Comparison of ENCODE assay signal across 14 cellular contexts in genomic region chr2:205984381-205984780, GRCh38.
DNase-seq lines count a peak whose midpoint lies in the region; ATAC-seq and TF ChIP-seq lines count a peak whose summit lies in the region.
"Had no signal": no experiment of that assay in that cellular context is flagged by ENCODE, and none has a peak within 500 bp of the region (broad histone marks: within the 10 kb centered on the region; RNA-seq: fewer than 3 reads in every experiment).

No MANE protein-coding gene starts in this region.

- peak; percentile 80 for ATAC-seq in activated CD8-positive, alpha-beta memory T cell treated with anti-CD3 and anti-CD28 coated beads, Interleukin-2, amount 10 ng/mL, durations not matched to agents 7 days and 5 days
- ATAC-seq in GM21529 (IDR thresholded peaks at IDR 0.05; ENCODE audit: unreplicated experiment) (peak; percentile 80), HG03135 (IDR thresholded peaks at IDR 0.05; ENCODE audit: unreplicated experiment) (peak; percentile 70), HG03565 (IDR thresholded peaks at IDR 0.05; ENCODE audit: unreplicated experiment) (no peak)
- ATAC-seq: sciatic nerve had no signal

- no peaks in the 10 kb centered on the region for H3K9me3 Mint-ChIP-seq in activated CD8-positive, alpha-beta memory T cell treated with anti-CD3 and anti-CD28 coated beads, Interleukin-2, amount 10 ng/mL, durations not matched to agents 7 days and 5 days (ENCODE audit: low read depth)
- H3K9me3 Mint-ChIP-seq: activated naive CD8-positive, alpha-beta T cell treated with anti-CD3 and anti-CD28 coated beads, Interleukin-2, amount 10 ng/mL, durations not matched to agents 7 days and 5 days; dendritic cell treated with granulocyte-macrophage colony-stimulating factor and Interleukin-4, amounts not matched to agents 40 ng/mL and 50 ng/mL, for 4 days had no signal

- H3K36me3 Mint-ChIP-seq in activated CD8-positive, alpha-beta memory T cell treated with anti-CD3 and anti-CD28 coated beads, Interleukin-2, amount 10 ng/mL, durations not matched to agents 7 days and 5 days = no peaks in the 10 kb centered on the region
- H3K36me3 Mint-ChIP-seq: activated naive CD8-positive, alpha-beta T cell treated with anti-CD3 and anti-CD28 coated beads, Interleukin-2, amount 10 ng/mL, durations not matched to agents 7 days and 5 days had no signal

- H3K27me3 Mint-ChIP-seq in activated CD8-positive, alpha-beta memory T cell treated with anti-CD3 and anti-CD28 coated beads, Interleukin-2, amount 10 ng/mL, durations not matched to agents 7 days and 5 days = no peaks in the 10 kb centered on the region
- H3K27me3 Mint-ChIP-seq: activated naive CD8-positive, alpha-beta T cell treated with anti-CD3 and anti-CD28 coated beads, Interleukin-2, amount 10 ng/mL, durations not matched to agents 7 days and 5 days; dendritic cell treated with granulocyte-macrophage colony-stimulating factor and Interleukin-4, amounts not matched to agents 40 ng/mL and 50 ng/mL, for 4 days had no signal

- no peaks in the 10 kb centered on the region for H4K20me1 ChIP-seq in osteoblast (ENCODE audit: insufficient read depth, low read length)

- peak overlapping the region; percentile 35 for H3K4me3 ChIP-seq in osteoblast (ENCODE audit: insufficient read depth, low read length)
- H3K4me3 ChIP-seq: suprapubic skin had no signal

- H3K4me1 Mint-ChIP-seq in activated CD8-positive, alpha-beta memory T cell treated with anti-CD3 and anti-CD28 coated beads, Interleukin-2, amount 10 ng/mL, durations not matched to agents 7 days and 5 days = peaks cover 5% of the 10 kb centered on the region

- no peak overlapping the region for H3K27ac ChIP-seq in osteoblast (ENCODE audit: low read depth, low read length)
- H3K27ac ChIP-seq: suprapubic skin had no signal

- H3K9me3 ChIP-seq in osteoblast (ENCODE audit: low read depth, low read length) = no peaks in the 10 kb centered on the region
- H3K9me3 ChIP-seq: suprapubic skin had no signal

- peak overlapping the region; percentile 68 for H3K4me3 Mint-ChIP-seq in activated CD8-positive, alpha-beta memory T cell treated with anti-CD3 and anti-CD28 coated beads, Interleukin-2, amount 10 ng/mL, durations not matched to agents 7 days and 5 days
- H3K4me3 Mint-ChIP-seq: activated naive CD8-positive, alpha-beta T cell treated with anti-CD3 and anti-CD28 coated beads, Interleukin-2, amount 10 ng/mL, durations not matched to agents 7 days and 5 days; dendritic cell treated with granulocyte-macrophage colony-stimulating factor and Interleukin-4, amounts not matched to agents 40 ng/mL and 50 ng/mL, for 4 days had no signal

- peak; percentile 47 for DNase-seq in activated CD8-positive, alpha-beta memory T cell treated with anti-CD3 and anti-CD28 coated beads, Interleukin-2, amount 10 ng/mL, durations not matched to agents 7 days and 5 days
- no peak for DNase-seq in activated CD8-positive, alpha-beta memory T cell treated with anti-CD3 and anti-CD28 coated beads, Interleukin-2, amount 50 U/mL, for 4 hours
- DNase-seq in osteoblast (ENCODE audit: insufficient read length, low spot score, missing footprints) = peak; percentile 67
- no peak for DNase-seq in GF-D8 (lab: John Stamatoyannopoulos, UW)
- DNase-seq in middle frontal gyrus (ENCODE audit: extremely low spot score, low spot score) = no peak
- DNase-seq: activated naive CD8-positive, alpha-beta T cell treated with anti-CD3 and anti-CD28 coated beads, Interleukin-2, amount 10 ng/mL, durations not matched to agents 7 days and 5 days; foreskin fibroblast; NCI-H1694 treated with DMSO at 0.1 percent for 48 hours had no signal

- peak overlapping the region; percentile 74 for H3K4me2 ChIP-seq in osteoblast (ENCODE audit: insufficient read depth, low read length)

- peak overlapping the region; percentile 54 for H2AFZ ChIP-seq in osteoblast (ENCODE audit: low read length)

- no peak for TF ChIP-seq CTCF in osteoblast (IDR thresholded peaks at IDR 0.05; ENCODE audit: extremely low read depth, low read depth, low read length)

- H3K36me3 ChIP-seq in osteoblast (ENCODE audit: insufficient read depth, low read length) = no peaks in the 10 kb centered on the region
- H3K36me3 ChIP-seq: suprapubic skin had no signal

- no peaks in the 10 kb centered on the region for H3K27me3 ChIP-seq in osteoblast (ENCODE audit: insufficient read depth, low read length)
- H3K27me3 ChIP-seq: suprapubic skin had no signal

- no peaks in the 10 kb centered on the region for H3K4me1 ChIP-seq in osteoblast (ENCODE audit: insufficient read depth, low read length)
- H3K4me1 ChIP-seq: suprapubic skin had no signal

- H3K27ac Mint-ChIP-seq in activated CD8-positive, alpha-beta memory T cell treated with anti-CD3 and anti-CD28 coated beads, Interleukin-2, amount 10 ng/mL, durations not matched to agents 7 days and 5 days = peak overlapping the region; percentile 80
- H3K27ac Mint-ChIP-seq: activated naive CD8-positive, alpha-beta T cell treated with anti-CD3 and anti-CD28 coated beads, Interleukin-2, amount 10 ng/mL, durations not matched to agents 7 days and 5 days; dendritic cell treated with granulocyte-macrophage colony-stimulating factor and Interleukin-4, amounts not matched to agents 40 ng/mL and 50 ng/mL, for 4 days had no signal

- H3K79me2 ChIP-seq in osteoblast (ENCODE audit: insufficient read depth, low read length) = no peaks in the 10 kb centered on the region

- CTCF ChIA-PET in activated CD8-positive, alpha-beta memory T cell treated with anti-CD3 and anti-CD28 coated beads, Interleukin-2, amount 10 ng/mL, durations not matched to agents 7 days and 5 days (lab: Charles Lee) = interaction anchor here (0.7 to 1.3 kb wide), 3 partner anchors 27 to 99 kb away, joined by 3 read pairs; no protein-coding TSS in a partner anchor

Comparison
In these comparisons a context has a peak if more than half of its experiments do, and no peak if none do; other contexts are left out.
1. DNase-seq: peak in activated CD8-positive, alpha-beta memory T cell treated with anti-CD3 and anti-CD28 coated beads, Interleukin-2, amount 10 ng/mL, durations not matched to agents 7 days and 5 days (single experiment) and osteoblast (single experiment); none in activated CD8-positive, alpha-beta memory T cell treated with anti-CD3 and anti-CD28 coated beads, Interleukin-2, amount 50 U/mL, for 4 hours (single experiment), GF-D8 (single experiment) and middle frontal gyrus (single experiment).